1 cellular context compared by ENCODE assay signal in genomic region chr11:96230686-96231085, GRCh38.
TF ChIP-seq lines count a peak whose summit lies in the region.

No MANE protein-coding gene starts in this region.

TF ChIP-seq in IMR-90, 13 proteins besides CTCF, POLR2A, EP300 and RAD21:
- no peak for TF ChIP-seq MAZ (IDR thresholded peaks at IDR 0.05; ENCODE audit: borderline replicate concordance, low read depth, low read length)
- no peak for TF ChIP-seq MAFK (IDR thresholded peaks at IDR 0.05; ENCODE audit: low read depth, low read length)
- no peak for TF ChIP-seq RFX5 (IDR thresholded peaks at IDR 0.05; ENCODE audit: low read depth, low read length)
- TF ChIP-seq MXI1 (IDR thresholded peaks at IDR 0.05; ENCODE audit: borderline replicate concordance, low read depth, low read length), result no peak
- TF ChIP-seq ELK1 (IDR thresholded peaks at IDR 0.05; ENCODE audit: borderline replicate concordance, low read depth, low read length), result no peak
- no peak for TF ChIP-seq CEBPB (IDR thresholded peaks at IDR 0.05; ENCODE audit: low read depth, low read length)
- TF ChIP-seq SMC3 (IDR thresholded peaks at IDR 0.05; ENCODE audit: low read depth, low read length), result no peak
- TF ChIP-seq FOS (IDR thresholded peaks at IDR 0.05; ENCODE audit: low read depth, low read length), result no peak
- no peak for TF ChIP-seq CHD1 (IDR thresholded peaks at IDR 0.05; ENCODE audit: low read depth, low read length)
- no peak for TF ChIP-seq RCOR1 (IDR thresholded peaks at IDR 0.05; ENCODE audit: insufficient replicate concordance, low read length)
- no peak for TF ChIP-seq NFE2L2 (IDR thresholded peaks at IDR 0.05; ENCODE audit: low read depth, low read length)
- TF ChIP-seq USF2 (IDR thresholded peaks at IDR 0.05; ENCODE audit: low read depth, low read length), result no peak
- TF ChIP-seq BHLHE40 (IDR thresholded peaks at IDR 0.05; ENCODE audit: low read depth, low read length), result no peak
